ENCODE assay signal across 26 cellular contexts in genomic region chr9:24932785-24933184, GRCh38.
DNase-seq lines count a peak whose midpoint lies in the region; ATAC-seq, FAIRE-seq and TF ChIP-seq lines count a peak whose summit lies in the region.
"Had no signal": no experiment of that assay in that cellular context is flagged by ENCODE, and none has a peak within 500 bp of the region (broad histone marks: within the 10 kb centered on the region; RNA-seq: fewer than 3 reads in every experiment).

No MANE protein-coding gene starts in this region.

- intact Hi-C loops in GM12878 (cut with micrococcal nuclease; ENCODE audit: unreplicated experiment) (no loop called here), stomach (cut with DNase I; ENCODE audit: low total_unique reads) (no loop called here)
- intact Hi-C loops in naive thymus-derived CD4-positive, alpha-beta T cell (cut with micrococcal nuclease), result loop anchor here in 1 of 2 donors (10.0 kb wide), 1 partner anchor 58 kb away; no protein-coding TSS in a partner anchor

- H3K4me3 ChIP-seq in GM12878 (no peak overlapping the region), stomach (no peak overlapping the region)
- H3K4me3 ChIP-seq in naive thymus-derived CD4-positive, alpha-beta T cell (ENCODE audit: low read length), result no peak overlapping the region
- H3K4me3 ChIP-seq: cardiac muscle cell, left lung, SJSA1, testis had no signal

- ATAC-seq in GM18858 (IDR thresholded peaks at IDR 0.05; ENCODE audit: unreplicated experiment), result peak; percentile 87
- ATAC-seq in GM21390 (IDR thresholded peaks at IDR 0.05; ENCODE audit: unreplicated experiment), result peak; percentile 79
- ATAC-seq in HG03139 (IDR thresholded peaks at IDR 0.05; ENCODE audit: unreplicated experiment), result peak; percentile 56
- ATAC-seq in GM12878, result peak; percentile 72
- ATAC-seq in naive thymus-derived CD4-positive, alpha-beta T cell, result no peak
- ATAC-seq: left lung; stimulated activated effector memory CD8-positive, alpha-beta T cell treated with anti-CD3 and anti-CD28 coated beads, Interleukin-12 subunit alpha, Interleukin-12 subunit beta, amount 100 ng/mL, for 72 hours; WTC11 had no signal

- no peaks in the 10 kb centered on the region for H3K4me1 ChIP-seq in GM12878 (ENCODE audit: control insufficient read depth, insufficient read depth, low read length)
- H3K4me1 ChIP-seq in stomach, result no peaks in the 10 kb centered on the region
- no peaks in the 10 kb centered on the region for H3K4me1 ChIP-seq in naive thymus-derived CD4-positive, alpha-beta T cell (ENCODE audit: control insufficient read depth in 2 of 2, insufficient read depth in 2 of 2, low read length in 2 of 2)
- H3K4me1 ChIP-seq: left lung, SJSA1, testis had no signal

- H2AFZ ChIP-seq in GM12878 (ENCODE audit: control insufficient read depth, low read depth, low read length), result no peak overlapping the region

- H3K27ac ChIP-seq in GM12878 (ENCODE audit: control insufficient read depth, insufficient read depth) (no peak overlapping the region), stomach (no peak overlapping the region)
- no peak overlapping the region for H3K27ac ChIP-seq in naive thymus-derived CD4-positive, alpha-beta T cell (ENCODE audit: low read depth, low read length)
- H3K27ac ChIP-seq: cardiac muscle cell, epithelial cell of prostate, left lung, SJSA1, testis had no signal

- H3K4me3 Mint-ChIP-seq in naive thymus-derived CD4-positive, alpha-beta T cell, result no peak overlapping the region
- H3K4me3 Mint-ChIP-seq: activated CD4-positive, alpha-beta memory T cell treated with anti-CD3 and anti-CD28 coated beads, Interleukin-2, amount 10 ng/mL, durations not matched to agents 7 days and 5 days; CD4-positive, alpha-beta T cell; IgD-negative memory B cell; immature natural killer cell; mesothelial cell of epicardium; nephron; stimulated activated effector memory CD8-positive, alpha-beta T cell treated with anti-CD3 and anti-CD28 coated beads, Interleukin-12 subunit alpha, Interleukin-12 subunit beta, amount 100 ng/mL, for 72 hours; T-helper 2 cell treated with Interferon-gamma antibody and Interleukin-4, amounts not matched to agents 5 μg/mL and 100 μg/mL, for 36 hours; WTC11 had no signal

- in situ Hi-C loops in GM12878 (cut with MboI), result no loop called here

- H3K4me1 Mint-ChIP-seq in naive thymus-derived CD4-positive, alpha-beta T cell, result no peaks in the 10 kb centered on the region
- H3K4me1 Mint-ChIP-seq: activated CD4-positive, alpha-beta memory T cell treated with anti-CD3 and anti-CD28 coated beads, Interleukin-2, amount 10 ng/mL, durations not matched to agents 7 days and 5 days; immature natural killer cell; mesothelial cell of epicardium; nephron; stimulated activated effector memory CD8-positive, alpha-beta T cell treated with anti-CD3 and anti-CD28 coated beads, Interleukin-12 subunit alpha, Interleukin-12 subunit beta, amount 100 ng/mL, for 72 hours had no signal

- TF ChIP-seq CTCF in GM12878 (IDR thresholded peaks at IDR 0.05 in 2 of 3, conservative IDR thresholded peaks at IDR 0.05 in 1 of 3; ENCODE audit: control insufficient read depth in 2 of 3, extremely low read depth in 1 of 3, insufficient read depth in 1 of 3, low read depth in 3 of 3, low read length in 3 of 3) (no peak), stomach (IDR thresholded peaks at IDR 0.05) (no peak)

- no peaks in the 10 kb centered on the region for H4K20me1 ChIP-seq in GM12878 (ENCODE audit: control insufficient read depth, insufficient read depth)

- no peak for TF ChIP-seq RAD21 in GM12878 (IDR thresholded peaks at IDR 0.05; ENCODE audit: insufficient read depth, low read depth, low read length)

- TF ChIP-seq POLR2A in GM12878 (IDR thresholded peaks at IDR 0.05; ENCODE audit: low read depth, low read length), result no peak
- no peak for TF ChIP-seq POLR2A in stomach (IDR thresholded peaks at IDR 0.05)

- no peak for FAIRE-seq in GM12878 (lab: Jason Lieb, UNC)
- FAIRE-seq: G401.6 had no signal

- 0% methylated on average over 2 of the region's 2 CpGs for WGBS in GM12878 (ENCODE audit: insufficient coverage, insufficient replicate concordance, low lambda C conversion rate, missing lambda C conversion rate)
- WGBS in stomach, 5 donors, result 75 to 80% (median 77%) methylated on average over 2 of the region's 2 CpGs

- H3K9ac ChIP-seq in GM12878 (ENCODE audit: control insufficient read depth, insufficient read depth, low read length), result no peak overlapping the region

- RAD21 ChIA-PET in GM12878 (lab: Charles Lee; ENCODE audit: unreplicated experiment), result no interaction called here

- H3K9me3 ChIP-seq in GM12878 (replicated peaks; ENCODE audit: control insufficient read depth, insufficient read depth, low read length) (no peaks in the 10 kb centered on the region), stomach (no peaks in the 10 kb centered on the region)
- no peaks in the 10 kb centered on the region for H3K9me3 ChIP-seq in naive thymus-derived CD4-positive, alpha-beta T cell (ENCODE audit: control insufficient read depth in 2 of 3, low read length in 3 of 3)
- H3K9me3 ChIP-seq: left lung, SJSA1, testis had no signal

- H3K4me2 ChIP-seq in GM12878 (ENCODE audit: control insufficient read depth, insufficient read depth), result no peak overlapping the region

- DNase-seq in GM12878 (ENCODE audit: low read depth, low spot score), result no peak
- no peak for DNase-seq in stomach
- DNase-seq in naive thymus-derived CD4-positive, alpha-beta T cell, result no peak
- no peak for DNase-seq in AG20443 (ENCODE audit: low spot score)
- no peak for DNase-seq in activated CD4-positive, CD25-positive, alpha-beta regulatory T cell (lab: John Stamatoyannopoulos, UW)
- DNase-seq: activated CD4-positive, alpha-beta memory T cell treated with anti-CD3 and anti-CD28 coated beads, Interleukin-2, amount 10 ng/mL, durations not matched to agents 7 days and 5 days; activated naive CD4-positive, alpha-beta T cell treated with Interleukin-2 at 50 U/mL for 16 hours; activated T-cell treated with anti-CD3 and anti-CD28 coated beads, Interleukin-2, amount 50 U/mL, for 1 hour; CD4-positive, alpha-beta T cell; GOT3; immature natural killer cell; left lung; testis had no signal

- H3K27me3 ChIP-seq in GM12878 (replicated peaks in 1 of 2; ENCODE audit: control insufficient read depth in 2 of 2, insufficient read depth in 2 of 2, low read length in 1 of 2) (no peaks in the 10 kb centered on the region), stomach (no peaks in the 10 kb centered on the region)
- no peaks in the 10 kb centered on the region for H3K27me3 ChIP-seq in naive thymus-derived CD4-positive, alpha-beta T cell (ENCODE audit: control insufficient read depth in 2 of 2, insufficient read depth in 2 of 2, low read length in 2 of 2)
- H3K27me3 ChIP-seq: cardiac muscle cell, left lung, SJSA1, testis had no signal

- POLR2A ChIA-PET in GM12878 (lab: Charles Lee), result no interaction called here
- POLR2A ChIA-PET in naive thymus-derived CD4-positive, alpha-beta T cell (lab: Charles Lee), result no interaction called here

- SMC1A ChIA-PET in GM12878 (lab: Charles Lee; ENCODE audit: uncharacterized antibody, unreplicated experiment), result no interaction called here

- BruUV-seq in GM12878 (replicated peaks; lab: Mats Ljungman, UMichigan), result no TSS peak

- H3K9me3 Mint-ChIP-seq in naive thymus-derived CD4-positive, alpha-beta T cell, result peaks cover 0 to 15% (median 3%) of the 10 kb centered on the region in 11 donors
- H3K9me3 Mint-ChIP-seq: mesothelial cell of epicardium, nephron, WTC11 had no signal

- H3K36me3 ChIP-seq in GM12878 (ENCODE audit: control insufficient read depth in 2 of 2, insufficient read depth in 2 of 2, low read length in 1 of 2) (no peaks in the 10 kb centered on the region), stomach (no peaks in the 10 kb centered on the region)
- H3K36me3 ChIP-seq in naive thymus-derived CD4-positive, alpha-beta T cell (ENCODE audit: control insufficient read depth in 2 of 3, insufficient read depth in 3 of 3, low read length in 3 of 3), result no peaks in the 10 kb centered on the region
- H3K36me3 ChIP-seq: cardiac muscle cell, left lung, SJSA1 had no signal

- H3K27ac Mint-ChIP-seq in naive thymus-derived CD4-positive, alpha-beta T cell, result no peak overlapping the region
- H3K27ac Mint-ChIP-seq: activated CD4-positive, alpha-beta memory T cell treated with anti-CD3 and anti-CD28 coated beads, Interleukin-2, amount 10 ng/mL, durations not matched to agents 7 days and 5 days; CD4-positive, alpha-beta T cell; IgD-negative memory B cell; immature natural killer cell; mesothelial cell of epicardium; nephron; stimulated activated effector memory CD8-positive, alpha-beta T cell treated with anti-CD3 and anti-CD28 coated beads, Interleukin-12 subunit alpha, Interleukin-12 subunit beta, amount 100 ng/mL, for 72 hours; T-helper 2 cell treated with Interferon-gamma antibody and Interleukin-4, amounts not matched to agents 5 μg/mL and 100 μg/mL, for 36 hours; WTC11 had no signal

- H3K36me3 Mint-ChIP-seq in naive thymus-derived CD4-positive, alpha-beta T cell, result no peaks in the 10 kb centered on the region
- H3K36me3 Mint-ChIP-seq: IgD-negative memory B cell; mesothelial cell of epicardium; stimulated activated effector memory CD8-positive, alpha-beta T cell treated with anti-CD3 and anti-CD28 coated beads, Interleukin-12 subunit alpha, Interleukin-12 subunit beta, amount 100 ng/mL, for 72 hours; WTC11 had no signal

- no peaks in the 10 kb centered on the region for H3K27me3 Mint-ChIP-seq in naive thymus-derived CD4-positive, alpha-beta T cell
- H3K27me3 Mint-ChIP-seq: activated CD4-positive, alpha-beta memory T cell treated with anti-CD3 and anti-CD28 coated beads, Interleukin-2, amount 10 ng/mL, durations not matched to agents 7 days and 5 days; CD4-positive, alpha-beta T cell; IgD-negative memory B cell had no signal

- CTCF ChIA-PET in GM12878 (lab: Yijun Ruan, JAX), result no interaction called here
- CTCF ChIA-PET in naive thymus-derived CD4-positive, alpha-beta T cell (lab: Charles Lee), result no interaction called here

- H3K79me2 ChIP-seq in GM12878 (ENCODE audit: control insufficient read depth, insufficient read depth, low read length), result no peaks in the 10 kb centered on the region

- TF ChIP-seq EP300 in GM12878 (IDR thresholded peaks at IDR 0.05; ENCODE audit: borderline replicate concordance in 1 of 2, control insufficient read depth in 1 of 2, low read depth in 2 of 2, low read length in 2 of 2), result no peak
- no peak for TF ChIP-seq EP300 in stomach (IDR thresholded peaks at IDR 0.05)

TF ChIP-seq in GM12878, 131 proteins besides CTCF, POLR2A, EP300 and RAD21 (continues in another document):
- TF ChIP-seq MEF2B (IDR thresholded peaks at IDR 0.05; ENCODE audit: partially characterized antibody, poor library complexity, severe bottlenecking), result peak; percentile 74
- 0 out of 2 replicates have a peak, but pooled peaks have one; percentile 20 for TF ChIP-seq RUNX3 (IDR thresholded peaks at IDR 0.05; ENCODE audit: low read length)
